In the genomic region with DNA sequence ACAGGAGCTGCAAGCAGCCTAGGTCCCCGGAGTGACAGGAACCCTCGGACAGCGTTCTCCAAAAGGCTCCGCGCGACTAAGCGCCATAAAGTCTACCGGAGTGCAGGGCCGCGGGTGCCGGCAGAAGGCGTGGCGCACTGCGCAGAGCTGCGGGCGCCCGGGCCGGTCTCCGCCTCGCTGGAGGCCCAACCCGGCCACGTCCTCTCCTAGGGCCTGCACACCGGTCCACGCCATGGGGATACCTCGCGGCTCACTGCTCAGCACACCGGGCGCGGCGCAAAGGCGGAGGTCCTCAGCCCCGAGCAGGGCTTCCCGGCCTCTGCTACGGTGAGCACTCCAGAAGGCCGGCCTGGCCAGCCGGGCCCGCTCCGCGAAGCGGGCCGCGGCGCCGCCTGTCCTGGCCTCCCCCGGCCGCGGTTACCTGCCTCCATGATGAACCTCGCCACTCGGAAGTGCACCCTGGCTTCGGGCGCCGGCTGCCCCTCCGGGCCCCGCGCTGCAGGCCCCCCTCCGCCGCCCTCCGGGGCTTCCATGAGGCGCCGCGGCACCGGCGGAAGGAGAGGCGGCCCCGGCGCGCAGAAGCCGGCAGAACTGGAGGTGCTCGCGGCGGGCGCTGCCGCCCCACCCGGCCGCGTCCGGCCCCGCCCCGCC, we compare ENCODE assay signal across 8 cellular contexts. TPM values are rescaled to one million over a fixed set of nuclear protein-coding genes. Genes with fewer than 3 reads are reported as not detected.
DNase-seq lines count a peak whose midpoint lies in the region; ATAC-seq, FAIRE-seq and TF ChIP-seq lines count a peak whose summit lies in the region.

Gene CCNQ (minus strand): TSS at position 599 of the 651 bp plus-strand sequence. CDS start 66 bp downstream, at position 533.

- ATAC-seq in A549 (peak; percentile 71 to 77), GM18867 (IDR thresholded peaks at IDR 0.05; ENCODE audit: unreplicated experiment) (peak; percentile 51), HG03025 (IDR thresholded peaks at IDR 0.05; ENCODE audit: low FRiP score, unreplicated experiment) (peak; percentile 45)

- no peaks in the 10 kb centered on the region for H3K27me3 ChIP-seq in OCI-LY3 (ENCODE audit: low read depth, low read length)
- peaks cover 20% of the 10 kb centered on the region for H3K27me3 ChIP-seq in iPS-20b (ENCODE audit: insufficient read depth, low read length)
- H3K27me3 ChIP-seq in skeletal muscle tissue (ENCODE audit: control insufficient read depth in 3 of 3, insufficient read depth in 3 of 3, low read length in 3 of 3) = no peaks in the 10 kb centered on the region

- H3K36me3 ChIP-seq in OCI-LY3 (replicated peaks; ENCODE audit: low read depth, low read length) (peaks cover 4% of the 10 kb centered on the region), iPS-20b (ENCODE audit: insufficient read depth, low read depth, low read length) (peaks cover 4% of the 10 kb centered on the region; the same call in 1 of the 2 replicates), skeletal muscle tissue (ENCODE audit: control insufficient read depth in 3 of 3, insufficient read depth in 3 of 3, low read length in 3 of 3) (peaks cover 0 to 5% (median 4%) of the 10 kb centered on the region in 3 donors)

- H3K4me1 ChIP-seq in A549 = peaks cover 17% of the 10 kb centered on the region; the same call in 2 of the 3 replicates
- peaks cover 12% of the 10 kb centered on the region for H3K4me1 ChIP-seq in OCI-LY3 (ENCODE audit: low read length)
- H3K4me1 ChIP-seq in iPS-20b (ENCODE audit: insufficient read depth, low read length) = no peaks in the 10 kb centered on the region
- H3K4me1 ChIP-seq in skeletal muscle tissue (ENCODE audit: control insufficient read depth in 3 of 3, insufficient read depth in 3 of 3, low read length in 3 of 3) = peaks cover 8 to 20% (median 12%) of the 10 kb centered on the region in 3 donors

- peaks cover 10% of the 10 kb centered on the region; the same call in 1 of the 2 replicates for H4K20me1 ChIP-seq in OCI-LY3 (ENCODE audit: insufficient read depth, low read length)

- TF ChIP-seq POLR2A in A549 (IDR thresholded peaks at IDR 0.05; ENCODE audit: low read length) = peak; percentile 50

- no peak for TF ChIP-seq CTCF in A549 (IDR thresholded peaks at IDR 0.05)
- no peak for TF ChIP-seq CTCF in OCI-LY3 (IDR thresholded peaks at IDR 0.05; ENCODE audit: low read depth, low read length)

- no peak for TF ChIP-seq EP300 in A549 (IDR thresholded peaks at IDR 0.05)

- peak in 1 of 2 experiments; percentile 32 for DNase-seq in A549 (ENCODE audit: low read depth in 1 of 2, low spot score in 1 of 2)
- DNase-seq in astrocyte of the hippocampus (ENCODE audit: low read depth, low spot score) = peak; percentile 56
- no peak for DNase-seq in GM19240 (ENCODE audit: insufficient read length, low spot score)

- POLR2A ChIA-PET in A549 (lab: Yijun Ruan, JAX) = no interaction called here

- H3K4me3 ChIP-seq in A549 (peak within 1 kb of the TSS; percentile 99), OCI-LY3 (ENCODE audit: low read length) (peak within 1 kb of the TSS; percentile 98), iPS-20b (ENCODE audit: low read length) (peak within 1 kb of the TSS; percentile 68), skeletal muscle tissue (ENCODE audit: low read length in 3 of 3) (peak within 1 kb of the TSS; percentile 72 to 74 (median 73))

- peak within 1 kb of the TSS; percentile 92 for H3K4me2 ChIP-seq in A549
- peak within 1 kb of the TSS; percentile 84 for H3K4me2 ChIP-seq in OCI-LY3 (ENCODE audit: low read length)

- peak within 1 kb of the TSS; percentile 85 for H3K9ac ChIP-seq in OCI-LY3 (ENCODE audit: low read length)
- H3K9ac ChIP-seq in iPS-20b (ENCODE audit: low read depth, low read length) = peak within 1 kb of the TSS; percentile 57; the same call in 1 of the 2 replicates
- peak within 1 kb of the TSS; percentile 61 to 76 (median 69) for H3K9ac ChIP-seq in skeletal muscle tissue (ENCODE audit: low read depth in 1 of 3, low read length in 3 of 3)

- CTCF ChIA-PET in A549 (lab: Yijun Ruan, JAX) = interaction anchor here (0.6 to 3.1 kb wide), 7 partner anchors 11 to 46 kb away, joined by 3 to 45 read pairs (median 4); no protein-coding TSS in a partner anchor

- 17% methylated on average over 1 of the region's 79 CpGs for WGBS in A549 (ENCODE audit: missing lambda C conversion rate)

- no peak for TF ChIP-seq RAD21 in A549 (conservative IDR thresholded peaks at IDR 0.05 in 1 of 2, IDR thresholded peaks at IDR 0.05 in 1 of 2)

- peak within 1 kb of the TSS; percentile 75; the same call in 1 of the 2 replicates for H2AFZ ChIP-seq in OCI-LY3 (ENCODE audit: low read depth, low read length)

- H3K9me3 ChIP-seq in A549 (no peaks in the 10 kb centered on the region), OCI-LY3 (ENCODE audit: insufficient read depth, low read length) (no peaks in the 10 kb centered on the region), iPS-20b (ENCODE audit: insufficient read depth, low read depth, low read length) (no peaks in the 10 kb centered on the region), skeletal muscle tissue (ENCODE audit: control insufficient read depth in 3 of 3, low read length in 3 of 3) (no peaks in the 10 kb centered on the region)

- peaks cover 27% of the 10 kb centered on the region for H3K79me2 ChIP-seq in OCI-LY3 (ENCODE audit: low read length)

- H3K27ac ChIP-seq in A549 (peak within 1 kb of the TSS; percentile 89 to 94), OCI-LY3 (ENCODE audit: low read length) (peak within 1 kb of the TSS; percentile 31), iPS-20b (ENCODE audit: low read length) (no peak within 1 kb of the TSS), skeletal muscle tissue (ENCODE audit: low read depth, low read length) (no peak within 1 kb of the TSS)

- no peak for FAIRE-seq in A549 (lab: Jason Lieb, UNC)

TF ChIP-seq in A549, 52 proteins besides CTCF, POLR2A, EP300 and RAD21 (continues in another document):
- TF ChIP-seq, protein P1, sequence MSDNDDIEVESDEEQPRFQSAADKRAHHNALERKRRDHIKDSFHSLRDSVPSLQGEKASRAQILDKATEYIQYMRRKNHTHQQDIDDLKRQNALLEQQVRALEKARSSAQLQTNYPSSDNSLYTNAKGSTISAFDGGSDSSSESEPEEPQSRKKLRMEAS (IDR thresholded peaks at IDR 0.05) = peak; percentile 11; the same call in 1 of the 2 replicates
- TF ChIP-seq RFX5 (IDR thresholded peaks at IDR 0.05) = no peak
- TF ChIP-seq ESRRA (IDR thresholded peaks at IDR 0.05; ENCODE audit: borderline replicate concordance, low read length) = no peak
- TF ChIP-seq JUN (IDR thresholded peaks at IDR 0.05) = peak; percentile 40 to 60; a peak in 2 of 5 replicates
- TF ChIP-seq HOXB13 (CRISPR knock-in tag; IDR thresholded peaks at IDR 0.05; ENCODE audit: low read depth) = no peak
- no peak for TF ChIP-seq KDM5A (IDR thresholded peaks at IDR 0.05)
- TF ChIP-seq TFCP2L1 (CRISPR knock-in tag; IDR thresholded peaks at IDR 0.05) = no peak
- peak; percentile 93 for TF ChIP-seq PHF8 (IDR thresholded peaks at IDR 0.05; ENCODE audit: borderline replicate concordance, low read depth)
- no peak for TF ChIP-seq ZSCAN20 (CRISPR knock-in tag; IDR thresholded peaks at IDR 0.05)
- TF ChIP-seq RARB (CRISPR knock-in tag; IDR thresholded peaks at IDR 0.05) = no peak
- TF ChIP-seq EHF (CRISPR knock-in tag; IDR thresholded peaks at IDR 0.05) = no peak
- no peak for TF ChIP-seq MAFK (IDR thresholded peaks at IDR 0.05; ENCODE audit: partially characterized antibody)
- no peak for TF ChIP-seq ZFP36 (IDR thresholded peaks at IDR 0.05; ENCODE audit: borderline replicate concordance, partially characterized antibody)
- TF ChIP-seq RCOR1 (IDR thresholded peaks at IDR 0.05; ENCODE audit: low read depth, low read length) = no peak
- TF ChIP-seq SREBF2 (IDR thresholded peaks at IDR 0.05) = no peak
- TF ChIP-seq, protein P2, sequence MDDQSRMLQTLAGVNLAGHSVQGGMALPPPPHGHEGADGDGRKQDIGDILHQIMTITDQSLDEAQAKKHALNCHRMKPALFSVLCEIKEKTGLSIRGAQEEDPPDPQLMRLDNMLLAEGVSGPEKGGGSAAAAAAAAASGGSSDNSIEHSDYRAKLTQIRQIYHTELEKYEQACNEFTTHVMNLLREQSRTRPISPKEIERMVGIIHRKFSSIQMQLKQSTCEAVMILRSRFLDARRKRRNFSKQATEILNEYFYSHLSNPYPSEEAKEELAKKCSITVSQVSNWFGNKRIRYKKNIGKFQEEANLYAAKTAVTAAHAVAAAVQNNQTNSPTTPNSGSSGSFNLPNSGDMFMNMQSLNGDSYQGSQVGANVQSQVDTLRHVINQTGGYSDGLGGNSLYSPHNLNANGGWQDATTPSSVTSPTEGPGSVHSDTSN (IDR thresholded peaks at IDR 0.05) = no peak
- TF ChIP-seq NPAS2 (CRISPR knock-in tag; IDR thresholded peaks at IDR 0.05; ENCODE audit: borderline replicate concordance) = no peak
- no peak for TF ChIP-seq HEYL (CRISPR knock-in tag; IDR thresholded peaks at IDR 0.05)
- TF ChIP-seq FOXS1 (CRISPR knock-in tag; IDR thresholded peaks at IDR 0.05) = no peak
- no peak for TF ChIP-seq GATA3 (IDR thresholded peaks at IDR 0.05; ENCODE audit: borderline replicate concordance)
- TF ChIP-seq, protein P3, sequence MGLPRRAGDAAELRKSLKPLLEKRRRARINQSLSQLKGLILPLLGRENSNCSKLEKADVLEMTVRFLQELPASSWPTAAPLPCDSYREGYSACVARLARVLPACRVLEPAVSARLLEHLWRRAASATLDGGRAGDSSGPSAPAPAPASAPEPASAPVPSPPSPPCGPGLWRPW (IDR thresholded peaks at IDR 0.05) = no peak
- TF ChIP-seq USF2 (IDR thresholded peaks at IDR 0.05) = no peak
- TF ChIP-seq CBX2 (IDR thresholded peaks at IDR 0.05; ENCODE audit: borderline replicate concordance, low read depth) = no peak
- no peak for TF ChIP-seq FOSB (CRISPR knock-in tag; IDR thresholded peaks at IDR 0.05)
- no peak for TF ChIP-seq NFE2L2 (conservative IDR thresholded peaks at IDR 0.05; ENCODE audit: low read length)

RNA-seq across cellular contexts. Expression of gene CCNQ, which starts in this region (rescaled TPM):
- polyA plus RNA-seq in A549 (2011; rRNA removed) (25.6 and 29.9 TPM in 2 replicates), A549 (2017; fragmentation: RNase III; extraction: RNeasy Plus Mini Kit Qiagen cat#74134 plus additional on column Dnase treatment) (32.0 to 36.0 TPM (median 32.6 TPM) in 3 replicates)
- 66.2 and 77.2 TPM in 2 replicates for polyA plus RNA-seq in A549 (2012; cell fraction: cytosol; rRNA removed)
- 38.8 and 41.9 TPM in 2 replicates for polyA plus RNA-seq in A549 (2012; cell fraction: nucleus; rRNA removed)
- 27.2 and 32.6 TPM in 2 replicates for polyA minus RNA-seq in A549 (2011; rRNA and poly(A)+ RNA removed)
- 13.0 TPM for total RNA-seq in skeletal muscle tissue

Comparison
In these comparisons a context has a peak if more than half of its experiments do, and no peak if none do; other contexts are left out.
1. H3K27ac ChIP-seq: peak in A549 (2 of 2) and OCI-LY3 (single experiment); none in iPS-20b (single experiment) and skeletal muscle tissue (single experiment).
2. Peak in every context shown above with its lines, with median percentiles within 50 percentile points of each other: ATAC-seq, H3K4me3 ChIP-seq and H3K9ac ChIP-seq.